In genomic region chr11:78031629-78032028, GRCh38 we compare ENCODE assay signal across 1 cellular context.
A peak's percentile ranks its signal among the peaks of the same experiment; 100 is the strongest.
TF ChIP-seq lines count a peak whose summit lies in the region.

No MANE protein-coding gene starts in this region.

TF ChIP-seq in K562, 482 proteins besides CTCF, POLR2A, EP300 and RAD21:
- TF ChIP-seq PKNOX1 (IDR thresholded peaks at IDR 0.05) (0 out of 2 replicates have a peak, but pooled peaks have one; percentile 39), BRF2 (IDR thresholded peaks at IDR 0.05; ENCODE audit: borderline replicate concordance, insufficient read depth, insufficient read length) (no peak), MYC (IDR thresholded peaks at IDR 0.05; ENCODE audit: low read depth, low read length) (no peak), MYC (CRISPR knock-in tag; IDR thresholded peaks at IDR 0.05; ENCODE audit: borderline replicate concordance, low read depth) (no peak), ZKSCAN1 (IDR thresholded peaks at IDR 0.05; ENCODE audit: low read depth, low read length) (peak; percentile 18; the same call in 1 of the 2 replicates)
